In genomic region chr1:61100578-61100977, GRCh38 we compare ENCODE assay signal across 24 cellular contexts. TPM values are rescaled to one million over a fixed set of nuclear protein-coding genes. Genes with fewer than 3 reads are reported as not detected.
DNase-seq lines count a peak whose midpoint lies in the region; ATAC-seq, FAIRE-seq and TF ChIP-seq lines count a peak whose summit lies in the region.
"Had no signal": no experiment of that assay in that cellular context is flagged by ENCODE, and none has a peak within 500 bp of the region (broad histone marks: within the 10 kb centered on the region; RNA-seq: fewer than 3 reads in every experiment).

No MANE protein-coding gene starts in this region.

- no peaks in the 10 kb centered on the region for H3K36me3 Mint-ChIP-seq in CD8-positive, alpha-beta T cell

- POLR2A ChIA-PET in HepG2 (lab: Yijun Ruan, JAX) = no interaction called here
- POLR2A ChIA-PET in CD8-positive, alpha-beta T cell (lab: Charles Lee) = interaction anchor here (1.0 kb wide), 1 partner anchor 23 kb away, joined by 3 read pairs; no protein-coding TSS in a partner anchor

- TF ChIP-seq RAD21 in HepG2 (CRISPR knock-in tag; IDR thresholded peaks at IDR 0.05) = no peak

- peaks cover 10% of the 10 kb centered on the region for H3K4me1 Mint-ChIP-seq in CD8-positive, alpha-beta T cell (ENCODE audit: low read depth)

- peaks cover 4% of the 10 kb centered on the region for H4K20me1 ChIP-seq in HepG2 (ENCODE audit: insufficient read depth, low read length)
- H4K20me1 ChIP-seq: BLaER1 treated with 17β-estradiol and CSF1 and Interleukin-3, amounts not matched to agents 10 nM and 100 nM had no signal

- H3K9me3 ChIP-seq in HepG2 (ENCODE audit: low read length) (no peaks in the 10 kb centered on the region), right lobe of liver (no peaks in the 10 kb centered on the region), subcutaneous abdominal adipose tissue (ENCODE audit: control insufficient read depth in 5 of 5, low read length in 5 of 5) (no peaks in the 10 kb centered on the region)
- no peaks in the 10 kb centered on the region for H3K9me3 ChIP-seq in CD8-positive, alpha-beta T cell (ENCODE audit: low read length)
- H3K9me3 ChIP-seq: A549; BE2C; BLaER1 treated with 17β-estradiol and CSF1 and Interleukin-3, amounts not matched to agents 10 nM and 100 nM; HAP-1 had no signal

- no peak overlapping the region for H2AFZ ChIP-seq in HepG2 (ENCODE audit: low read length)

- DNase-seq in HepG2 (ENCODE audit: low spot score) (no peak), right lobe of liver (no peak), dorsolateral prefrontal cortex (no peak), ureter (ENCODE audit: low spot score) (no peak)
- no peak for DNase-seq in CD8-positive, alpha-beta T cell
- DNase-seq: 8988T; ACHN; AML-193; BE2C; Calu3; CD4-positive, alpha-beta T cell; COR-L47; DMS53; DMS79 treated with DMSO at 0.1 percent for 48 hours; GF-D8; GOT3 had no signal

- H3K4me3 Mint-ChIP-seq in CD8-positive, alpha-beta T cell = no peak overlapping the region
- H3K4me3 Mint-ChIP-seq: CD4-positive, alpha-beta T cell had no signal

- no peak for TF ChIP-seq CTCF in HepG2 (CRISPR knock-in tag; IDR thresholded peaks at IDR 0.05)
- no peak for TF ChIP-seq CTCF in right lobe of liver (IDR thresholded peaks at IDR 0.05)
- no peak for TF ChIP-seq CTCF in dorsolateral prefrontal cortex (IDR thresholded peaks at IDR 0.05 in 54 of 56, conservative IDR thresholded peaks at IDR 0.05 in 2 of 56; ENCODE audit: low read depth in 1 of 56, partially characterized antibody in 56 of 56)
- TF ChIP-seq CTCF in CD8-positive, alpha-beta T cell (IDR thresholded peaks at IDR 0.05) = no peak

- H3K27me3 Mint-ChIP-seq in CD8-positive, alpha-beta T cell (ENCODE audit: low read depth) = no peaks in the 10 kb centered on the region
- H3K27me3 Mint-ChIP-seq: CD4-positive, alpha-beta T cell had no signal

- in situ Hi-C loops in HepG2 (cut with HindIII; ENCODE audit: extremely low pct_ligation_motif_present, low pct_unique_long_range_greater_than_20kb) = no loop called here

- no peak for FAIRE-seq in HepG2 (lab: Jason Lieb, UNC)
- FAIRE-seq: A549, GM12891, GM18507, H54 had no signal

- TF ChIP-seq POLR2A in HepG2 (IDR thresholded peaks at IDR 0.05; ENCODE audit: insufficient read depth in 1 of 2, low read depth in 2 of 2, low read length in 2 of 2) (no peak), right lobe of liver (IDR thresholded peaks at IDR 0.05) (no peak)

- ATAC-seq in HepG2 (no peak), right lobe of liver (no peak)
- ATAC-seq in CD8-positive, alpha-beta T cell = no peak
- ATAC-seq: A549 had no signal

- H3K4me3 ChIP-seq in HepG2 (replicated peaks in 1 of 3; ENCODE audit: insufficient read depth in 1 of 3, low read depth in 2 of 3, low read length in 3 of 3) (no peak overlapping the region), right lobe of liver (no peak overlapping the region), dorsolateral prefrontal cortex (peak overlapping the region in 4 of 59 donors; percentile 41 to 59 (median 56)), subcutaneous abdominal adipose tissue (ENCODE audit: low read depth in 1 of 5, low read length in 5 of 5) (no peak overlapping the region)
- H3K4me3 ChIP-seq in CD8-positive, alpha-beta T cell (ENCODE audit: low read depth, low read length) = no peak overlapping the region
- H3K4me3 ChIP-seq: A549; BLaER1 treated with 17β-estradiol and CSF1 and Interleukin-3, amounts not matched to agents 10 nM and 100 nM; HAP-1 had no signal

- peaks cover 0 to 3% of the 10 kb centered on the region in 2 experiments; a peak in 2 of 5 replicates for H3K36me3 ChIP-seq in HepG2 (replicated peaks in 1 of 2; ENCODE audit: control insufficient read depth in 1 of 2, insufficient read depth in 2 of 2, low read length in 2 of 2)
- no peaks in the 10 kb centered on the region for H3K36me3 ChIP-seq in right lobe of liver
- no peaks in the 10 kb centered on the region for H3K36me3 ChIP-seq in subcutaneous abdominal adipose tissue (ENCODE audit: control insufficient read depth in 5 of 5, insufficient read depth in 5 of 5, low read length in 5 of 5)
- no peaks in the 10 kb centered on the region for H3K36me3 ChIP-seq in CD8-positive, alpha-beta T cell (ENCODE audit: insufficient read depth, low read length)
- H3K36me3 ChIP-seq: BE2C; BLaER1 treated with 17β-estradiol and CSF1 and Interleukin-3, amounts not matched to agents 10 nM and 100 nM; HAP-1 had no signal

- no peak overlapping the region for H3K9ac ChIP-seq in HepG2 (ENCODE audit: insufficient read depth, low read depth, low read length)
- H3K9ac ChIP-seq in subcutaneous abdominal adipose tissue (ENCODE audit: low read length in 5 of 5) = no peak overlapping the region
- H3K9ac ChIP-seq: BLaER1 treated with 17β-estradiol and CSF1 and Interleukin-3, amounts not matched to agents 10 nM and 100 nM had no signal

- intact Hi-C loops in HepG2 (cut with micrococcal nuclease; ENCODE audit: unreplicated experiment) (no loop called here), right lobe of liver (cut with DNase I) (no loop called here), dorsolateral prefrontal cortex (cut with DNase I) (loop anchor here in 1 of 2 donors (5.0 kb wide), 1 partner anchor 82 kb away; no protein-coding TSS in a partner anchor)
- intact Hi-C loops in CD8-positive, alpha-beta T cell (cut with DNase I, micrococcal nuclease) = no loop called here

- H3K27ac Mint-ChIP-seq in CD8-positive, alpha-beta T cell = no peak overlapping the region
- H3K27ac Mint-ChIP-seq: CD4-positive, alpha-beta T cell had no signal

- BruUV-seq in HepG2 (replicated peaks; lab: Mats Ljungman, UMichigan) = no TSS peak

- CTCF ChIA-PET in HepG2 (lab: Yijun Ruan, JAX; ENCODE audit: low intra/inter-chr PET ratio, low total read pairs) = no interaction called here
- CTCF ChIA-PET in CD8-positive, alpha-beta T cell (lab: Charles Lee) = interaction anchor here (0.8 kb wide), 1 partner anchor 51 kb away, joined by 3 read pairs; no protein-coding TSS in a partner anchor

- no peak overlapping the region for H3K4me2 ChIP-seq in HepG2 (ENCODE audit: low read depth, low read length)
- H3K4me2 ChIP-seq: A549; BLaER1 treated with 17β-estradiol and CSF1 and Interleukin-3, amounts not matched to agents 10 nM and 100 nM had no signal

- H3K27ac ChIP-seq in HepG2 (ENCODE audit: extremely low read length, insufficient read depth, low read length) (no peak overlapping the region), right lobe of liver (no peak overlapping the region), dorsolateral prefrontal cortex (peak overlapping the region in 38 of 59 donors; percentile 5 to 87 (median 69)), subcutaneous abdominal adipose tissue (ENCODE audit: low read depth, low read length) (peak overlapping the region; percentile 89)
- H3K27ac ChIP-seq in CD8-positive, alpha-beta T cell (ENCODE audit: low read depth, low read length) = no peak overlapping the region
- H3K27ac ChIP-seq: A549; BLaER1 treated with 17β-estradiol and CSF1 and Interleukin-3, amounts not matched to agents 10 nM and 100 nM had no signal

- H3K27me3 ChIP-seq in HepG2 (ENCODE audit: control insufficient read depth in 1 of 2, insufficient read depth in 2 of 2, low read length in 2 of 2) (no peaks in the 10 kb centered on the region), right lobe of liver (no peaks in the 10 kb centered on the region), dorsolateral prefrontal cortex (no peaks in the 10 kb centered on the region), subcutaneous abdominal adipose tissue (ENCODE audit: control insufficient read depth in 5 of 5, insufficient read depth in 4 of 5, low read length in 5 of 5) (no peaks in the 10 kb centered on the region)
- H3K27me3 ChIP-seq in CD8-positive, alpha-beta T cell (ENCODE audit: insufficient read depth, low read length) = no peaks in the 10 kb centered on the region
- H3K27me3 ChIP-seq: BE2C; BLaER1 treated with 17β-estradiol and CSF1 and Interleukin-3, amounts not matched to agents 10 nM and 100 nM had no signal

- TF ChIP-seq EP300 in HepG2 (IDR thresholded peaks at IDR 0.05; ENCODE audit: low read depth in 2 of 2, low read length in 2 of 2) (no peak), HepG2 (CRISPR knock-in tag; IDR thresholded peaks at IDR 0.05; ENCODE audit: borderline replicate concordance) (no peak)

- no peaks in the 10 kb centered on the region for H3K9me3 Mint-ChIP-seq in CD8-positive, alpha-beta T cell
- H3K9me3 Mint-ChIP-seq: CD14-positive monocyte; CD4-positive, alpha-beta T cell had no signal

- 65% methylated on average over 2 of the region's 2 CpGs for WGBS in HepG2 (ENCODE audit: low lambda C conversion rate)
- WGBS in right lobe of liver (ENCODE audit: insufficient coverage, low coverage, low lambda C conversion rate, missing lambda C conversion rate) = 90% methylated on average over 2 of the region's 2 CpGs

- peaks cover 49% of the 10 kb centered on the region for H3K4me1 ChIP-seq in HepG2 (ENCODE audit: insufficient read depth, low read length)
- peaks cover 0 to 9% (median 0%) of the 10 kb centered on the region in 4 donors for H3K4me1 ChIP-seq in right lobe of liver
- H3K4me1 ChIP-seq in subcutaneous abdominal adipose tissue (ENCODE audit: control insufficient read depth in 5 of 5, insufficient read depth in 5 of 5, low read length in 5 of 5) = peaks cover 0 to 30% (median 21%) of the 10 kb centered on the region in 5 donors
- H3K4me1 ChIP-seq in CD8-positive, alpha-beta T cell (ENCODE audit: insufficient read depth, low read length) = no peaks in the 10 kb centered on the region
- H3K4me1 ChIP-seq: BE2C; BLaER1 treated with 17β-estradiol and CSF1 and Interleukin-3, amounts not matched to agents 10 nM and 100 nM had no signal

- H3K79me2 ChIP-seq in HepG2 (ENCODE audit: insufficient read depth, low read length) = peaks cover 99% of the 10 kb centered on the region

RNA-seq across cellular contexts. Expression of gene NFIA, which starts 18.2 kb away (rescaled TPM):
- total RNA-seq in HepG2 (2016; rRNA removed; fragmentation: Illumina TruSeq; extraction: Trizol) (14.8 and 28.5 TPM in 2 replicates), right lobe of liver (10 to 100 TPM; 36.7 to 97.2 (median 57.9) TPM), dorsolateral prefrontal cortex (100 to 1,000 TPM in 40 of 120 experiments, 10 to 100 TPM in 80; 63.0 to 203 (median 91.8) TPM), ureter (132 TPM)
- total RNA-seq in HepG2 (2016; cell fraction: cytosol; rRNA removed; fragmentation: Illumina TruSeq; extraction: Trizol; ENCODE audit: low read depth) = 8.1 and 8.4 TPM in 2 replicates
- total RNA-seq in HepG2 (2016; cell fraction: insoluble cytoplasmic fraction; rRNA removed; fragmentation: Illumina TruSeq; extraction: Trizol) = 11.5 and 25.9 TPM in 2 replicates
- 7.4 and 7.5 TPM in 2 replicates for total RNA-seq in HepG2 (2016; cell fraction: membrane; rRNA removed; fragmentation: Illumina TruSeq; extraction: Trizol)
- total RNA-seq in HepG2 (2016; cell fraction: nucleus; rRNA removed; fragmentation: Illumina TruSeq; extraction: Trizol) = 110 and 115 TPM in 2 replicates
- polyA plus RNA-seq in HepG2 (2011; rRNA removed) = 14.1 and 14.7 TPM in 2 replicates
- 11.0 and 12.6 TPM in 2 replicates for polyA plus RNA-seq in HepG2 (2011; cell fraction: cytosol; rRNA removed)
- 20.1 and 25.7 TPM in 2 replicates for polyA plus RNA-seq in HepG2 (2011; cell fraction: nucleus; rRNA removed)
- 4.5 and 5.7 TPM in 2 replicates for polyA plus RNA-seq in HepG2 (2012)
- polyA plus RNA-seq in HepG2 (2016; cell fraction: cytosol; fragmentation: Illumina TruSeq; extraction: Trizol; ENCODE audit: low read depth) = 0.64 and 0.71 TPM in 2 replicates
- 11.5 and 13.5 TPM in 2 replicates for polyA plus RNA-seq in HepG2 (2016; cell fraction: insoluble cytoplasmic fraction; fragmentation: Illumina TruSeq; extraction: Trizol; ENCODE audit: low read depth)
- polyA plus RNA-seq in HepG2 (2016; cell fraction: membrane; fragmentation: Illumina TruSeq; extraction: Trizol; ENCODE audit: low read depth) = 3.0 and 3.1 TPM in 2 replicates
- polyA plus RNA-seq in HepG2 (2016; cell fraction: nucleus; fragmentation: Illumina TruSeq; extraction: Trizol; ENCODE audit: insufficient read depth, low read depth) = 15.9 and 21.9 TPM in 2 replicates
- polyA minus RNA-seq in HepG2 (2011; rRNA and poly(A)+ RNA removed; ENCODE audit: low replicate concordance) = 62.5 and 117 TPM in 2 replicates
- polyA minus RNA-seq in HepG2 (2011; cell fraction: cytosol; rRNA and poly(A)+ RNA removed) = 18.3 and 19.2 TPM in 2 replicates
- 167 and 202 TPM in 2 replicates for polyA minus RNA-seq in HepG2 (2011; cell fraction: nucleus; rRNA and poly(A)+ RNA removed)
- 1 to 10 TPM; 5.3 to 6.7 TPM for total RNA-seq in CD8-positive, alpha-beta T cell

Comparison
In these comparisons a context has a peak if more than half of its experiments do, and no peak if none do; other contexts are left out.
1. H3K27ac ChIP-seq: peak in dorsolateral prefrontal cortex (38 of 59) and subcutaneous abdominal adipose tissue (single experiment); none in HepG2 (single experiment), right lobe of liver (0 of 3) and CD8-positive, alpha-beta T cell (single experiment).